10 cellular contexts compared by ENCODE assay signal in genomic region chr10:102652170-102652926, GRCh38. TPM values are rescaled to one million over a fixed set of nuclear protein-coding genes. Genes with fewer than 3 reads are reported as not detected.
DNase-seq lines count a peak whose midpoint lies in the region; ATAC-seq and TF ChIP-seq lines count a peak whose summit lies in the region.
"Had no signal": no experiment of that assay in that cellular context is flagged by ENCODE, and none has a peak within 500 bp of the region (broad histone marks: within the 10 kb centered on the region; RNA-seq: fewer than 3 reads in every experiment).

No MANE protein-coding gene starts in this region.

- H3K36me3 Mint-ChIP-seq in CD4-positive, alpha-beta memory T cell: peaks cover 21 to 51% of the 10 kb centered on the region in 2 donors

- CTCF ChIA-PET in CD4-positive, alpha-beta memory T cell (lab: Charles Lee; ENCODE audit: partially characterized antibody): interaction anchor here (1.0 to 1.6 kb wide), 3 partner anchors 17 to 23 kb away, joined by 3 to 6 read pairs (median 3); no protein-coding TSS in a partner anchor
- CTCF ChIA-PET in IMR-90 (lab: Yijun Ruan, JAX): interaction anchor here (1.4 kb wide), 1 partner anchor 27 kb away, joined by 5 read pairs; no protein-coding TSS in a partner anchor

- H4K8ac ChIP-seq in IMR-90 (ENCODE audit: low read depth in 2 of 2, low read length in 2 of 2): 0 out of 4 replicates have a peak overlapping the region, but pooled peaks of 1 of the 2 experiments have one; percentile 1

- no peak overlapping the region for H4K91ac ChIP-seq in IMR-90 (ENCODE audit: insufficient read depth, low read depth, low read length)

- H3K9me1 ChIP-seq in IMR-90 (ENCODE audit: insufficient read depth, low read length): peaks cover 48% of the 10 kb centered on the region

- no peak overlapping the region for H3K56ac ChIP-seq in IMR-90 (ENCODE audit: extremely low read depth, insufficient read depth, low read length)

- in situ Hi-C loops in IMR-90 (cut with MboI; ENCODE audit: low sequenced_read_pairs): no loop called here

- TF ChIP-seq CTCF in IMR-90 (conservative IDR thresholded peaks at IDR 0.05; ENCODE audit: low read depth, low read length) (no peak), dorsolateral prefrontal cortex (IDR thresholded peaks at IDR 0.05 in 54 of 56, conservative IDR thresholded peaks at IDR 0.05 in 2 of 56; ENCODE audit: low read depth in 1 of 56, partially characterized antibody in 56 of 56) (no peak)

- BruUV-seq in IMR-90 (replicated peaks; lab: Mats Ljungman, UMichigan): no TSS peak

- no peak for TF ChIP-seq RAD21 in IMR-90 (IDR thresholded peaks at IDR 0.05; ENCODE audit: low read length)

- ATAC-seq in GM19463 (IDR thresholded peaks at IDR 0.05; ENCODE audit: unreplicated experiment) (peak; percentile 42), IMR-90 (ENCODE audit: low read depth) (no peak)
- ATAC-seq: Panc1, psoas muscle had no signal

- no peak overlapping the region for H2AK5ac ChIP-seq in IMR-90 (ENCODE audit: low read depth, low read length)

- H3K27ac ChIP-seq in CD4-positive, alpha-beta memory T cell (ENCODE audit: low read depth, low read length): peak overlapping the region; percentile 82
- H3K27ac ChIP-seq in IMR-90 (ENCODE audit: insufficient read depth, low read length) (no peak overlapping the region), dorsolateral prefrontal cortex (peak overlapping the region in 53 of 59 donors; percentile 15 to 100 (median 99))
- H3K27ac ChIP-seq: psoas muscle had no signal

- no peak overlapping the region for H2BK15ac ChIP-seq in IMR-90 (ENCODE audit: low read depth, low read length)

- no peak overlapping the region for H2AK9ac ChIP-seq in IMR-90 (replicated peaks; ENCODE audit: low read depth, low read length, poor library complexity)

- H3K27ac Mint-ChIP-seq in CD4-positive, alpha-beta memory T cell: peak overlapping the region; percentile 68 to 95 (median 88)

- peaks cover 40 to 73% (median 57%) of the 10 kb centered on the region in 4 donors for H3K4me1 Mint-ChIP-seq in CD4-positive, alpha-beta memory T cell

- peaks cover 59% of the 10 kb centered on the region for H3K4me1 ChIP-seq in CD4-positive, alpha-beta memory T cell (ENCODE audit: insufficient read depth, low read length)
- peaks cover 35% of the 10 kb centered on the region for H3K4me1 ChIP-seq in IMR-90 (ENCODE audit: control insufficient read depth, insufficient read depth, low read length)

- peaks cover 10 to 94% of the 10 kb centered on the region in 2 experiments; a peak in 3 of 4 replicates for H3K79me1 ChIP-seq in IMR-90 (ENCODE audit: low read depth in 1 of 2, low read length in 2 of 2)

- no peaks in the 10 kb centered on the region for H3K27me3 Mint-ChIP-seq in CD4-positive, alpha-beta memory T cell

- DNase-seq in CD4-positive, alpha-beta memory T cell: no peak
- no peak for DNase-seq in IMR-90
- DNase-seq in dorsolateral prefrontal cortex: no peak
- no peak for DNase-seq in retina
- no peak for DNase-seq in NCI-H82 treated with DMSO at 0.1 percent for 48 hours (lab: John Stamatoyannopoulos, UW; ENCODE audit: unreplicated experiment)
- no peak for DNase-seq in 8988T
- DNase-seq in NCI-H510A (lab: John Stamatoyannopoulos, UW): no peak

- no peak overlapping the region for H3K4ac ChIP-seq in IMR-90 (ENCODE audit: low read depth, low read length)

- intact Hi-C loops in CD4-positive, alpha-beta memory T cell (cut with micrococcal nuclease): no loop called here
- intact Hi-C loops in IMR-90 (cut with micrococcal nuclease): no loop called here
- intact Hi-C loops in dorsolateral prefrontal cortex (cut with DNase I): no loop called here

- no peak overlapping the region for H3K18ac ChIP-seq in IMR-90 (ENCODE audit: low read depth, low read length)

- no peak overlapping the region for H2BK20ac ChIP-seq in IMR-90 (ENCODE audit: low read depth, low read length)

- H2BK5ac ChIP-seq in IMR-90 (ENCODE audit: low read depth, low read length, poor library complexity, severe bottlenecking): no peak overlapping the region

- H3K4me3 ChIP-seq in CD4-positive, alpha-beta memory T cell (ENCODE audit: low read length in 2 of 2): no peak overlapping the region
- H3K4me3 ChIP-seq in IMR-90 (ENCODE audit: insufficient read depth, low read depth, low read length) (no peak overlapping the region), dorsolateral prefrontal cortex (no peak overlapping the region)
- H3K4me3 ChIP-seq: psoas muscle had no signal

- no peak overlapping the region for H2AFZ ChIP-seq in IMR-90 (replicated peaks; ENCODE audit: low read length, poor library complexity)

- peak overlapping the region in 7 of 8 donors; percentile 18 to 75 (median 63) for H3K4me3 Mint-ChIP-seq in CD4-positive, alpha-beta memory T cell

- peaks cover 98% of the 10 kb centered on the region for H4K20me1 ChIP-seq in IMR-90 (ENCODE audit: insufficient read depth, low read length)

- no peak overlapping the region for H3K14ac ChIP-seq in IMR-90 (replicated peaks; ENCODE audit: low read depth, low read length)

- no peaks in the 10 kb centered on the region for H3K9me3 Mint-ChIP-seq in CD4-positive, alpha-beta memory T cell

- no peaks in the 10 kb centered on the region for H3K27me3 ChIP-seq in CD4-positive, alpha-beta memory T cell (ENCODE audit: insufficient read depth, low read length)
- no peaks in the 10 kb centered on the region for H3K27me3 ChIP-seq in IMR-90 (ENCODE audit: control insufficient read depth, insufficient read depth, low read length)
- no peaks in the 10 kb centered on the region for H3K27me3 ChIP-seq in dorsolateral prefrontal cortex

- H2BK120ac ChIP-seq in IMR-90 (ENCODE audit: low read depth, low read length): no peak overlapping the region

- peaks cover 39% of the 10 kb centered on the region for H3K36me3 ChIP-seq in CD4-positive, alpha-beta memory T cell (ENCODE audit: insufficient read depth, low read length)
- peaks cover 65% of the 10 kb centered on the region for H3K36me3 ChIP-seq in IMR-90 (ENCODE audit: control insufficient read depth, insufficient read depth, low read length)

- TF ChIP-seq POLR2A in IMR-90 (IDR thresholded peaks at IDR 0.05; ENCODE audit: low read depth, low read length): no peak

- no peaks in the 10 kb centered on the region for H3K9me3 ChIP-seq in CD4-positive, alpha-beta memory T cell (ENCODE audit: control insufficient read depth in 1 of 2, low read length in 2 of 2)
- no peaks in the 10 kb centered on the region for H3K9me3 ChIP-seq in IMR-90 (ENCODE audit: control insufficient read depth, insufficient read depth, low read length)
- H3K9me3 ChIP-seq: psoas muscle had no signal

- no peak overlapping the region for H3K9ac ChIP-seq in IMR-90 (ENCODE audit: low read depth, low read length)

- WGBS in IMR-90 (ENCODE audit: extremely low coverage in 2 of 2, insufficient read length in 1 of 2), 2 experiments: 90% methylated on average over 2 of the region's 12 CpGs; no CpG with 5 or more reads in 1 of the 2 experiments

- POLR2A ChIA-PET in CD4-positive, alpha-beta memory T cell (lab: Charles Lee; ENCODE audit: partially characterized antibody): interaction anchor here (5.1 to 21.9 kb wide), 2 partner anchors 9 to 22 kb away, joined by 31 to 431 read pairs; no protein-coding TSS in a partner anchor
- POLR2A ChIA-PET in IMR-90 (lab: Charles Lee; ENCODE audit: unreplicated experiment): no interaction called here

- peak overlapping the region; percentile 79 for H3K23ac ChIP-seq in IMR-90 (ENCODE audit: low read depth, low read length)

- dilution Hi-C loops in IMR-90 (cut with HindIII; ENCODE audit: low sequenced_read_pairs, unreplicated experiment): no loop called here

- no peak overlapping the region for H3K4me2 ChIP-seq in IMR-90 (ENCODE audit: low read depth, low read length)

- no peak overlapping the region for H4K5ac ChIP-seq in IMR-90 (ENCODE audit: low read depth, low read length)

TF ChIP-seq in IMR-90, 13 proteins besides CTCF, POLR2A, EP300 and RAD21 (continues in another document):
- no peak for TF ChIP-seq RCOR1 (IDR thresholded peaks at IDR 0.05; ENCODE audit: insufficient replicate concordance, low read length)
- TF ChIP-seq MAZ (IDR thresholded peaks at IDR 0.05; ENCODE audit: borderline replicate concordance, low read depth, low read length): no peak
- no peak for TF ChIP-seq USF2 (IDR thresholded peaks at IDR 0.05; ENCODE audit: low read depth, low read length)
- TF ChIP-seq MXI1 (IDR thresholded peaks at IDR 0.05; ENCODE audit: borderline replicate concordance, low read depth, low read length): no peak
- TF ChIP-seq RFX5 (IDR thresholded peaks at IDR 0.05; ENCODE audit: low read depth, low read length): no peak
- no peak for TF ChIP-seq BHLHE40 (IDR thresholded peaks at IDR 0.05; ENCODE audit: low read depth, low read length)
- no peak for TF ChIP-seq MAFK (IDR thresholded peaks at IDR 0.05; ENCODE audit: low read depth, low read length)
- no peak for TF ChIP-seq CHD1 (IDR thresholded peaks at IDR 0.05; ENCODE audit: low read depth, low read length)
- no peak for TF ChIP-seq FOS (IDR thresholded peaks at IDR 0.05; ENCODE audit: low read depth, low read length)
- no peak for TF ChIP-seq CEBPB (IDR thresholded peaks at IDR 0.05; ENCODE audit: low read depth, low read length)
- no peak for TF ChIP-seq SMC3 (IDR thresholded peaks at IDR 0.05; ENCODE audit: low read depth, low read length)
- no peak for TF ChIP-seq NFE2L2 (IDR thresholded peaks at IDR 0.05; ENCODE audit: low read depth, low read length)

RNA-seq across cellular contexts. Expression of gene TRIM8, which starts 8.1 kb away (rescaled TPM):
- total RNA-seq in CD4-positive, alpha-beta memory T cell: 10 to 100 TPM; 68.4 to 71.6 TPM
- 10 to 100 TPM; 33.0 to 56.4 TPM for polyA plus RNA-seq in CD4-positive, alpha-beta memory T cell
- total RNA-seq in IMR-90 (2012; rRNA removed): 25.5 and 30.0 TPM in 2 replicates
- 124 and 126 TPM in 2 replicates for polyA plus RNA-seq in IMR-90 (2012; rRNA removed)
- 102 and 174 TPM in 2 replicates for polyA plus RNA-seq in IMR-90 (2012; cell fraction: cytosol; rRNA removed)
- 82.9 and 135 TPM in 2 replicates for polyA plus RNA-seq in IMR-90 (2012; cell fraction: nucleus; rRNA removed; ENCODE audit: low replicate concordance)
- 100 to 1,000 TPM in 118 of 120 experiments, 10 to 100 TPM in 2; 95.2 to 308 (median 133) TPM for total RNA-seq in dorsolateral prefrontal cortex
